16 cellular contexts compared by ENCODE assay signal in genomic region chr12:58171914-58172313, GRCh38.
DNase-seq lines count a peak whose midpoint lies in the region; ATAC-seq and TF ChIP-seq lines count a peak whose summit lies in the region.
"Had no signal": no experiment of that assay in that cellular context is flagged by ENCODE, and none has a peak within 500 bp of the region (broad histone marks: within the 10 kb centered on the region; RNA-seq: fewer than 3 reads in every experiment).

No MANE protein-coding gene starts in this region.

- H3K4me3 ChIP-seq in astrocyte of the spinal cord (ENCODE audit: low read depth, low read length), result no peak overlapping the region
- no peak overlapping the region for H3K4me3 ChIP-seq in foreskin fibroblast (ENCODE audit: low read depth in 1 of 2, low read length in 2 of 2)
- H3K4me3 ChIP-seq in retinal pigment epithelial cell (ENCODE audit: low read length), result no peak overlapping the region
- H3K4me3 ChIP-seq in ascending aorta, result no peak overlapping the region
- no peak overlapping the region for H3K4me3 ChIP-seq in upper lobe of right lung
- H3K4me3 ChIP-seq: lower lobe of right lung, SJCRH30, skin epidermis had no signal

- no peak overlapping the region for H3K4me3 Mint-ChIP-seq in HFFc6
- H3K4me3 Mint-ChIP-seq: activated CD4-positive, alpha-beta memory T cell treated with anti-CD3 and anti-CD28 coated beads, Interleukin-2, amount 10 ng/mL, durations not matched to agents 7 days and 5 days had no signal

- H3K9me3 ChIP-seq in ascending aorta (no peaks in the 10 kb centered on the region), upper lobe of right lung (no peaks in the 10 kb centered on the region)
- H3K9me3 ChIP-seq: BE2C, lower lobe of right lung, SJCRH30 had no signal

- DNase-seq in HFFc6, result peak; percentile 17
- peak; percentile 63 for DNase-seq in astrocyte of the spinal cord (ENCODE audit: low read depth, low spot score)
- DNase-seq in foreskin fibroblast, result peak; percentile 37 to 71
- peak; percentile 71 for DNase-seq in retinal pigment epithelial cell (ENCODE audit: low read depth)
- DNase-seq in ascending aorta (ENCODE audit: low spot score in 2 of 2), result no peak
- DNase-seq in upper lobe of right lung, result no peak
- DNase-seq: activated CD4-positive, alpha-beta memory T cell treated with anti-CD3 and anti-CD28 coated beads, Interleukin-2, amount 10 ng/mL, durations not matched to agents 7 days and 5 days; BE2C; lower lobe of right lung; NCI-H1436; NCI-H446 treated with DMSO at 0.1 percent for 48 hours had no signal

- no peaks in the 10 kb centered on the region for H3K36me3 Mint-ChIP-seq in HFFc6 (ENCODE audit: low read depth)

- no peak overlapping the region for H3K27ac ChIP-seq in ascending aorta
- no peak overlapping the region for H3K27ac ChIP-seq in upper lobe of right lung
- H3K27ac ChIP-seq: lower lobe of right lung, SJCRH30 had no signal

- H3K4me1 ChIP-seq in ascending aorta (no peaks in the 10 kb centered on the region), upper lobe of right lung (no peaks in the 10 kb centered on the region)
- H3K4me1 ChIP-seq: lower lobe of right lung had no signal

- H3K4me1 Mint-ChIP-seq in HFFc6 (ENCODE audit: low read depth), result peaks cover 5% of the 10 kb centered on the region; the same call in 1 of the 2 replicates
- H3K4me1 Mint-ChIP-seq: activated CD4-positive, alpha-beta memory T cell treated with anti-CD3 and anti-CD28 coated beads, Interleukin-2, amount 10 ng/mL, durations not matched to agents 7 days and 5 days had no signal

- no peak for TF ChIP-seq CTCF in HFFc6 (IDR thresholded peaks at IDR 0.05)
- TF ChIP-seq CTCF in astrocyte of the spinal cord (IDR thresholded peaks at IDR 0.05; ENCODE audit: low read depth, low read length), result no peak
- TF ChIP-seq CTCF in foreskin fibroblast (IDR thresholded peaks at IDR 0.05; ENCODE audit: low read depth, low read length), result no peak
- no peak for TF ChIP-seq CTCF in retinal pigment epithelial cell (conservative IDR thresholded peaks at IDR 0.05; ENCODE audit: low read depth, low read length)
- no peak for TF ChIP-seq CTCF in ascending aorta (IDR thresholded peaks at IDR 0.05)
- no peak for TF ChIP-seq CTCF in upper lobe of right lung (IDR thresholded peaks at IDR 0.05)

- in situ Hi-C loops in astrocyte of the spinal cord (cut with HindIII; ENCODE audit: low sequenced_read_pairs), result no loop called here

- intact Hi-C loops in ascending aorta (cut with DNase I) (no loop called here), upper lobe of right lung (cut with DNase I) (no loop called here)

- no peak for ATAC-seq in upper lobe of right lung
- ATAC-seq in GM21367 (IDR thresholded peaks at IDR 0.05; ENCODE audit: unreplicated experiment), result no peak
- no peak for ATAC-seq in HG02852 (IDR thresholded peaks at IDR 0.05; ENCODE audit: unreplicated experiment)
- ATAC-seq: lower lobe of right lung had no signal

- H3K27me3 Mint-ChIP-seq in HFFc6 (ENCODE audit: insufficient read depth), result peaks cover 6% of the 10 kb centered on the region; the same call in 1 of the 2 replicates

- H3K27me3 ChIP-seq in ascending aorta (no peaks in the 10 kb centered on the region), upper lobe of right lung (no peaks in the 10 kb centered on the region)
- H3K27me3 ChIP-seq: SJCRH30 had no signal

- H3K36me3 ChIP-seq in ascending aorta (no peaks in the 10 kb centered on the region), upper lobe of right lung (no peaks in the 10 kb centered on the region)
- H3K36me3 ChIP-seq: BE2C, lower lobe of right lung, SJCRH30 had no signal

- H3K9me3 Mint-ChIP-seq in HFFc6, result no peaks in the 10 kb centered on the region
- H3K9me3 Mint-ChIP-seq: activated CD4-positive, alpha-beta memory T cell treated with anti-CD3 and anti-CD28 coated beads, Interleukin-2, amount 10 ng/mL, durations not matched to agents 7 days and 5 days; activated T-helper 2 cell treated with anti-CD3 and anti-CD28 coated beads, Interferon-gamma antibody, Interleukin-2, Interleukin-4, amounts not matched to agents 10 μg/mL and 5 μg/mL and 100 μg/mL, durations not matched to agents 14 hours and 24 hours and 36 hours had no signal

- H3K27ac Mint-ChIP-seq in HFFc6, result no peak overlapping the region
- H3K27ac Mint-ChIP-seq: activated CD4-positive, alpha-beta memory T cell treated with anti-CD3 and anti-CD28 coated beads, Interleukin-2, amount 10 ng/mL, durations not matched to agents 7 days and 5 days; activated T-helper 2 cell treated with anti-CD3 and anti-CD28 coated beads, Interferon-gamma antibody, Interleukin-2, Interleukin-4, amounts not matched to agents 10 μg/mL and 5 μg/mL and 100 μg/mL, durations not matched to agents 14 hours and 24 hours and 36 hours had no signal

Comparison
In these comparisons a context has a peak if more than half of its experiments do, and no peak if none do; other contexts are left out.
1. DNase-seq: peak in HFFc6 (single experiment), astrocyte of the spinal cord (single experiment), foreskin fibroblast (2 of 2) and retinal pigment epithelial cell (single experiment); none in ascending aorta (0 of 2) and upper lobe of right lung (single experiment).